Comparison of ENCODE assay signal across 1 cellular context in the genomic region with DNA sequence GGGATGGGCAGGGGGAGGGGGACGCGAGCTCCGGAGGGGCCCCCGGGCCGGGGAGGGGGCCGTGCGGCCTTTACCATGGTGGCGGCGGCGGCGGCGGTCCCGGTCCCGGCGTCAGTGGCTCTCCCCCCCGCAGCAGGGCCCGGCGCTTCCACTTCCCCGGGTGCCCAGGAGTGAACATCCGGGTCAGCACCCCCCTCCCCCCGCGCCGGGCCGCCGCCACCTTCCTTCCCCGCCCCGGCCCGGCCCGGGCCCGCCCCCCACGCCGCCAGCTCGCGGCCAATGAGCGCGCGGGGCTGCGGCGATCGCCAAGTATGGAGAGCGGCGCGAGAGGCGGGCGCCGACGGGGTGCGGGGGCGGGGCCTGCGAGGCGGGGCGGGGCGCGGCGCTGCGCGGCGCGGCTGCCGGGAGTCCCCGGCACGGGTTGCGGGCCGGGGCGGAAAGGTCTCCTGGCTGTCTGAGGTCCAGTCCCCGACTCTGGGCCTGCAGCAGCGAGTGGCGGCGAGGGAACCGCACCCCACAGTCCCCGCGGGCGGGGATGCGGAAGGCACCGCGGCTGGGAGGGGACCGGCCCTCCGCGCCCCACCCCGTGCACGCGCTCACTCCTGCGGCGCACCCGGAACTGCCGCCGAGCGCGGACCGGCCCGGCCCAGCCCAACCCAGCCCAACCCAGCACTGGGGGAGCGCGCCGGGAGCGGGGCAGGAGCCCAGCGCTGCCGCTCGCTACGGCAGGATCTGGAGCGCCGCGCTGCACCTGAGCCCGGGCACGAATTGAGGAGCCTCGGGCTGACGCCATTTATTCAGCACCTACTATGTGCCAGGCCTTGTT.
TF ChIP-seq lines count a peak whose summit lies in the region.

A gene (minus strand): TSS at position 178 of the 826 bp plus-strand sequence. CDS start 101 bp downstream, at position 77.

TF ChIP-seq in WTC11, 78 proteins besides CTCF, POLR2A, EP300 and RAD21 (continued from another document and continues in another):
- TF ChIP-seq, protein P1, sequence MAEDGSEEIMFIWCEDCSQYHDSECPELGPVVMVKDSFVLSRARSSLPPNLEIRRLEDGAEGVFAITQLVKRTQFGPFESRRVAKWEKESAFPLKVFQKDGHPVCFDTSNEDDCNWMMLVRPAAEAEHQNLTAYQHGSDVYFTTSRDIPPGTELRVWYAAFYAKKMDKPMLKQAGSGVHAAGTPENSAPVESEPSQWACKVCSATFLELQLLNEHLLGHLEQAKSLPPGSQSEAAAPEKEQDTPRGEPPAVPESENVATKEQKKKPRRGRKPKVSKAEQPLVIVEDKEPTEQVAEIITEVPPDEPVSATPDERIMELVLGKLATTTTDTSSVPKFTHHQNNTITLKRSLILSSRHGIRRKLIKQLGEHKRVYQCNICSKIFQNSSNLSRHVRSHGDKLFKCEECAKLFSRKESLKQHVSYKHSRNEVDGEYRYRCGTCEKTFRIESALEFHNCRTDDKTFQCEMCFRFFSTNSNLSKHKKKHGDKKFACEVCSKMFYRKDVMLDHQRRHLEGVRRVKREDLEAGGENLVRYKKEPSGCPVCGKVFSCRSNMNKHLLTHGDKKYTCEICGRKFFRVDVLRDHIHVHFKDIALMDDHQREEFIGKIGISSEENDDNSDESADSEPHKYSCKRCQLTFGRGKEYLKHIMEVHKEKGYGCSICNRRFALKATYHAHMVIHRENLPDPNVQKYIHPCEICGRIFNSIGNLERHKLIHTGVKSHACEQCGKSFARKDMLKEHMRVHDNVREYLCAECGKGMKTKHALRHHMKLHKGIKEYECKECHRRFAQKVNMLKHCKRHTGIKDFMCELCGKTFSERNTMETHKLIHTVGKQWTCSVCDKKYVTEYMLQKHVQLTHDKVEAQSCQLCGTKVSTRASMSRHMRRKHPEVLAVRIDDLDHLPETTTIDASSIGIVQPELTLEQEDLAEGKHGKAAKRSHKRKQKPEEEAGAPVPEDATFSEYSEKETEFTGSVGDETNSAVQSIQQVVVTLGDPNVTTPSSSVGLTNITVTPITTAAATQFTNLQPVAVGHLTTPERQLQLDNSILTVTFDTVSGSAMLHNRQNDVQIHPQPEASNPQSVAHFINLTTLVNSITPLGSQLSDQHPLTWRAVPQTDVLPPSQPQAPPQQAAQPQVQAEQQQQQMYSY (CRISPR knock-in tag; IDR thresholded peaks at IDR 0.05): peak; percentile 88
- TF ChIP-seq, protein P2, sequence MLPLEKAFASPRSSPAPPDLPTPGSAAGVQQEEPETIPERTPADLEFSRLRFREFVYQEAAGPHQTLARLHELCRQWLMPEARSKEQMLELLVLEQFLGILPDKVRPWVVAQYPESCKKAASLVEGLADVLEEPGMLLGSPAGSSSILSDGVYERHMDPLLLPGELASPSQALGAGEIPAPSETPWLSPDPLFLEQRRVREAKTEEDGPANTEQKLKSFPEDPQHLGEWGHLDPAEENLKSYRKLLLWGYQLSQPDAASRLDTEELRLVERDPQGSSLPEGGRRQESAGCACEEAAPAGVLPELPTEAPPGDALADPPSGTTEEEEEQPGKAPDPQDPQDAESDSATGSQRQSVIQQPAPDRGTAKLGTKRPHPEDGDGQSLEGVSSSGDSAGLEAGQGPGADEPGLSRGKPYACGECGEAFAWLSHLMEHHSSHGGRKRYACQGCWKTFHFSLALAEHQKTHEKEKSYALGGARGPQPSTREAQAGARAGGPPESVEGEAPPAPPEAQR (CRISPR knock-in tag; IDR thresholded peaks at IDR 0.05): no peak
- TF ChIP-seq, protein P3, sequence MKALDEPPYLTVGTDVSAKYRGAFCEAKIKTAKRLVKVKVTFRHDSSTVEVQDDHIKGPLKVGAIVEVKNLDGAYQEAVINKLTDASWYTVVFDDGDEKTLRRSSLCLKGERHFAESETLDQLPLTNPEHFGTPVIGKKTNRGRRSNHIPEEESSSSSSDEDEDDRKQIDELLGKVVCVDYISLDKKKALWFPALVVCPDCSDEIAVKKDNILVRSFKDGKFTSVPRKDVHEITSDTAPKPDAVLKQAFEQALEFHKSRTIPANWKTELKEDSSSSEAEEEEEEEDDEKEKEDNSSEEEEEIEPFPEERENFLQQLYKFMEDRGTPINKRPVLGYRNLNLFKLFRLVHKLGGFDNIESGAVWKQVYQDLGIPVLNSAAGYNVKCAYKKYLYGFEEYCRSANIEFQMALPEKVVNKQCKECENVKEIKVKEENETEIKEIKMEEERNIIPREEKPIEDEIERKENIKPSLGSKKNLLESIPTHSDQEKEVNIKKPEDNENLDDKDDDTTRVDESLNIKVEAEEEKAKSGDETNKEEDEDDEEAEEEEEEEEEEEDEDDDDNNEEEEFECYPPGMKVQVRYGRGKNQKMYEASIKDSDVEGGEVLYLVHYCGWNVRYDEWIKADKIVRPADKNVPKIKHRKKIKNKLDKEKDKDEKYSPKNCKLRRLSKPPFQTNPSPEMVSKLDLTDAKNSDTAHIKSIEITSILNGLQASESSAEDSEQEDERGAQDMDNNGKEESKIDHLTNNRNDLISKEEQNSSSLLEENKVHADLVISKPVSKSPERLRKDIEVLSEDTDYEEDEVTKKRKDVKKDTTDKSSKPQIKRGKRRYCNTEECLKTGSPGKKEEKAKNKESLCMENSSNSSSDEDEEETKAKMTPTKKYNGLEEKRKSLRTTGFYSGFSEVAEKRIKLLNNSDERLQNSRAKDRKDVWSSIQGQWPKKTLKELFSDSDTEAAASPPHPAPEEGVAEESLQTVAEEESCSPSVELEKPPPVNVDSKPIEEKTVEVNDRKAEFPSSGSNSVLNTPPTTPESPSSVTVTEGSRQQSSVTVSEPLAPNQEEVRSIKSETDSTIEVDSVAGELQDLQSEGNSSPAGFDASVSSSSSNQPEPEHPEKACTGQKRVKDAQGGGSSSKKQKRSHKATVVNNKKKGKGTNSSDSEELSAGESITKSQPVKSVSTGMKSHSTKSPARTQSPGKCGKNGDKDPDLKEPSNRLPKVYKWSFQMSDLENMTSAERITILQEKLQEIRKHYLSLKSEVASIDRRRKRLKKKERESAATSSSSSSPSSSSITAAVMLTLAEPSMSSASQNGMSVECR (CRISPR knock-in tag; IDR thresholded peaks at IDR 0.05; ENCODE audit: borderline replicate concordance): peak; percentile 91
- TF ChIP-seq, protein P4, sequence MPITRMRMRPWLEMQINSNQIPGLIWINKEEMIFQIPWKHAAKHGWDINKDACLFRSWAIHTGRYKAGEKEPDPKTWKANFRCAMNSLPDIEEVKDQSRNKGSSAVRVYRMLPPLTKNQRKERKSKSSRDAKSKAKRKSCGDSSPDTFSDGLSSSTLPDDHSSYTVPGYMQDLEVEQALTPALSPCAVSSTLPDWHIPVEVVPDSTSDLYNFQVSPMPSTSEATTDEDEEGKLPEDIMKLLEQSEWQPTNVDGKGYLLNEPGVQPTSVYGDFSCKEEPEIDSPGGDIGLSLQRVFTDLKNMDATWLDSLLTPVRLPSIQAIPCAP (CRISPR knock-in tag; IDR thresholded peaks at IDR 0.05): 0 out of 2 replicates have a peak, but pooled peaks have one; percentile 16
- TF ChIP-seq, protein P5, sequence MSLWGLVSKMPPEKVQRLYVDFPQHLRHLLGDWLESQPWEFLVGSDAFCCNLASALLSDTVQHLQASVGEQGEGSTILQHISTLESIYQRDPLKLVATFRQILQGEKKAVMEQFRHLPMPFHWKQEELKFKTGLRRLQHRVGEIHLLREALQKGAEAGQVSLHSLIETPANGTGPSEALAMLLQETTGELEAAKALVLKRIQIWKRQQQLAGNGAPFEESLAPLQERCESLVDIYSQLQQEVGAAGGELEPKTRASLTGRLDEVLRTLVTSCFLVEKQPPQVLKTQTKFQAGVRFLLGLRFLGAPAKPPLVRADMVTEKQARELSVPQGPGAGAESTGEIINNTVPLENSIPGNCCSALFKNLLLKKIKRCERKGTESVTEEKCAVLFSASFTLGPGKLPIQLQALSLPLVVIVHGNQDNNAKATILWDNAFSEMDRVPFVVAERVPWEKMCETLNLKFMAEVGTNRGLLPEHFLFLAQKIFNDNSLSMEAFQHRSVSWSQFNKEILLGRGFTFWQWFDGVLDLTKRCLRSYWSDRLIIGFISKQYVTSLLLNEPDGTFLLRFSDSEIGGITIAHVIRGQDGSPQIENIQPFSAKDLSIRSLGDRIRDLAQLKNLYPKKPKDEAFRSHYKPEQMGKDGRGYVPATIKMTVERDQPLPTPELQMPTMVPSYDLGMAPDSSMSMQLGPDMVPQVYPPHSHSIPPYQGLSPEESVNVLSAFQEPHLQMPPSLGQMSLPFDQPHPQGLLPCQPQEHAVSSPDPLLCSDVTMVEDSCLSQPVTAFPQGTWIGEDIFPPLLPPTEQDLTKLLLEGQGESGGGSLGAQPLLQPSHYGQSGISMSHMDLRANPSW (CRISPR knock-in tag; conservative IDR thresholded peaks at IDR 0.05; ENCODE audit: low read depth): no peak
- peak; percentile 45 for TF ChIP-seq NFYB (CRISPR knock-in tag; conservative IDR thresholded peaks at IDR 0.05; ENCODE audit: low read depth)
- TF ChIP-seq, protein P6, sequence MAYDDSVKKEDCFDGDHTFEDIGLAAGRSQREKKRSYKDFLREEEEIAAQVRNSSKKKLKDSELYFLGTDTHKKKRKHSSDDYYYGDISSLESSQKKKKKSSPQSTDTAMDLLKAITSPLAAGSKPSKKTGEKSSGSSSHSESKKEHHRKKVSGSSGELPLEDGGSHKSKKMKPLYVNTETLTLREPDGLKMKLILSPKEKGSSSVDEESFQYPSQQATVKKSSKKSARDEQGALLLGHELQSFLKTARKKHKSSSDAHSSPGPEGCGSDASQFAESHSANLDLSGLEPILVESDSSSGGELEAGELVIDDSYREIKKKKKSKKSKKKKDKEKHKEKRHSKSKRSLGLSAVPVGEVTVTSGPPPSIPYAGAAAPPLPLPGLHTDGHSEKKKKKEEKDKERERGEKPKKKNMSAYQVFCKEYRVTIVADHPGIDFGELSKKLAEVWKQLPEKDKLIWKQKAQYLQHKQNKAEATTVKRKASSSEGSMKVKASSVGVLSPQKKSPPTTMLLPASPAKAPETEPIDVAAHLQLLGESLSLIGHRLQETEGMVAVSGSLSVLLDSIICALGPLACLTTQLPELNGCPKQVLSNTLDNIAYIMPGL (CRISPR knock-in tag; IDR thresholded peaks at IDR 0.05): peak; percentile 60; the same call in 1 of the 2 replicates
- TF ChIP-seq ZNF121 (CRISPR knock-in tag; IDR thresholded peaks at IDR 0.05): peak; percentile 23; the same call in 1 of the 2 replicates
- peak; percentile 89 for TF ChIP-seq ZNF232 (CRISPR knock-in tag; IDR thresholded peaks at IDR 0.05)
- TF ChIP-seq, protein P7, sequence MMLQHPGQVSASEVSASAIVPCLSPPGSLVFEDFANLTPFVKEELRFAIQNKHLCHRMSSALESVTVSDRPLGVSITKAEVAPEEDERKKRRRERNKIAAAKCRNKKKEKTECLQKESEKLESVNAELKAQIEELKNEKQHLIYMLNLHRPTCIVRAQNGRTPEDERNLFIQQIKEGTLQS (CRISPR knock-in tag; conservative IDR thresholded peaks at IDR 0.05): no peak
- TF ChIP-seq JAZF1 (CRISPR knock-in tag; IDR thresholded peaks at IDR 0.05): no peak
- TF ChIP-seq, protein P8, sequence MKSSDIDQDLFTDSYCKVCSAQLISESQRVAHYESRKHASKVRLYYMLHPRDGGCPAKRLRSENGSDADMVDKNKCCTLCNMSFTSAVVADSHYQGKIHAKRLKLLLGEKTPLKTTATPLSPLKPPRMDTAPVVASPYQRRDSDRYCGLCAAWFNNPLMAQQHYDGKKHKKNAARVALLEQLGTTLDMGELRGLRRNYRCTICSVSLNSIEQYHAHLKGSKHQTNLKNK (CRISPR knock-in tag; IDR thresholded peaks at IDR 0.05): no peak
- peak; percentile 78; the same call in 1 of the 2 replicates for TF ChIP-seq FOXK1 (CRISPR knock-in tag; IDR thresholded peaks at IDR 0.05)
- TF ChIP-seq TEAD4 (CRISPR knock-in tag; IDR thresholded peaks at IDR 0.05): peak; percentile 56; the same call in 1 of the 2 replicates
- no peak; the same call in 1 of the 2 replicates for TF ChIP-seq KAT7 (CRISPR knock-in tag; IDR thresholded peaks at IDR 0.05; ENCODE audit: borderline replicate concordance)
- TF ChIP-seq ETV6 (CRISPR knock-in tag; IDR thresholded peaks at IDR 0.05): peak; percentile 75
- TF ChIP-seq, protein P9, sequence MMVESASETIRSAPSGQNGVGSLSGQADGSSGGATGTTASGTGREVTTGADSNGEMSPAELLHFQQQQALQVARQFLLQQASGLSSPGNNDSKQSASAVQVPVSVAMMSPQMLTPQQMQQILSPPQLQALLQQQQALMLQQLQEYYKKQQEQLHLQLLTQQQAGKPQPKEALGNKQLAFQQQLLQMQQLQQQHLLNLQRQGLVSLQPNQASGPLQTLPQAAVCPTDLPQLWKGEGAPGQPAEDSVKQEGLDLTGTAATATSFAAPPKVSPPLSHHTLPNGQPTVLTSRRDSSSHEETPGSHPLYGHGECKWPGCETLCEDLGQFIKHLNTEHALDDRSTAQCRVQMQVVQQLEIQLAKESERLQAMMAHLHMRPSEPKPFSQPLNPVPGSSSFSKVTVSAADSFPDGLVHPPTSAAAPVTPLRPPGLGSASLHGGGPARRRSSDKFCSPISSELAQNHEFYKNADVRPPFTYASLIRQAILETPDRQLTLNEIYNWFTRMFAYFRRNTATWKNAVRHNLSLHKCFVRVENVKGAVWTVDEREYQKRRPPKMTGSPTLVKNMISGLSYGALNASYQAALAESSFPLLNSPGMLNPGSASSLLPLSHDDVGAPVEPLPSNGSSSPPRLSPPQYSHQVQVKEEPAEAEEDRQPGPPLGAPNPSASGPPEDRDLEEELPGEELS (CRISPR knock-in tag; IDR thresholded peaks at IDR 0.05): peak; percentile 65; the same call in 1 of the 2 replicates
- TF ChIP-seq FOXP1 (CRISPR knock-in tag; IDR thresholded peaks at IDR 0.05; ENCODE audit: borderline replicate concordance): 0 out of 2 replicates have a peak, but pooled peaks have one; percentile 59
- TF ChIP-seq, protein P10, sequence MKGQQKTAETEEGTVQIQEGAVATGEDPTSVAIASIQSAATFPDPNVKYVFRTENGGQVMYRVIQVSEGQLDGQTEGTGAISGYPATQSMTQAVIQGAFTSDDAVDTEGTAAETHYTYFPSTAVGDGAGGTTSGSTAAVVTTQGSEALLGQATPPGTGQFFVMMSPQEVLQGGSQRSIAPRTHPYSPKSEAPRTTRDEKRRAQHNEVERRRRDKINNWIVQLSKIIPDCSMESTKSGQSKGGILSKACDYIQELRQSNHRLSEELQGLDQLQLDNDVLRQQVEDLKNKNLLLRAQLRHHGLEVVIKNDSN (CRISPR knock-in tag; IDR thresholded peaks at IDR 0.05): 0 out of 2 replicates have a peak, but pooled peaks have one; percentile 15
- peak; percentile 85 for TF ChIP-seq ZNF416 (CRISPR knock-in tag; IDR thresholded peaks at IDR 0.05)
- TF ChIP-seq, protein P11, sequence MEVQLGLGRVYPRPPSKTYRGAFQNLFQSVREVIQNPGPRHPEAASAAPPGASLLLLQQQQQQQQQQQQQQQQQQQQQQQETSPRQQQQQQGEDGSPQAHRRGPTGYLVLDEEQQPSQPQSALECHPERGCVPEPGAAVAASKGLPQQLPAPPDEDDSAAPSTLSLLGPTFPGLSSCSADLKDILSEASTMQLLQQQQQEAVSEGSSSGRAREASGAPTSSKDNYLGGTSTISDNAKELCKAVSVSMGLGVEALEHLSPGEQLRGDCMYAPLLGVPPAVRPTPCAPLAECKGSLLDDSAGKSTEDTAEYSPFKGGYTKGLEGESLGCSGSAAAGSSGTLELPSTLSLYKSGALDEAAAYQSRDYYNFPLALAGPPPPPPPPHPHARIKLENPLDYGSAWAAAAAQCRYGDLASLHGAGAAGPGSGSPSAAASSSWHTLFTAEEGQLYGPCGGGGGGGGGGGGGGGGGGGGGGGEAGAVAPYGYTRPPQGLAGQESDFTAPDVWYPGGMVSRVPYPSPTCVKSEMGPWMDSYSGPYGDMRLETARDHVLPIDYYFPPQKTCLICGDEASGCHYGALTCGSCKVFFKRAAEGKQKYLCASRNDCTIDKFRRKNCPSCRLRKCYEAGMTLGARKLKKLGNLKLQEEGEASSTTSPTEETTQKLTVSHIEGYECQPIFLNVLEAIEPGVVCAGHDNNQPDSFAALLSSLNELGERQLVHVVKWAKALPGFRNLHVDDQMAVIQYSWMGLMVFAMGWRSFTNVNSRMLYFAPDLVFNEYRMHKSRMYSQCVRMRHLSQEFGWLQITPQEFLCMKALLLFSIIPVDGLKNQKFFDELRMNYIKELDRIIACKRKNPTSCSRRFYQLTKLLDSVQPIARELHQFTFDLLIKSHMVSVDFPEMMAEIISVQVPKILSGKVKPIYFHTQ (CRISPR knock-in tag; IDR thresholded peaks at IDR 0.05): no peak
